In genomic region chr7:43668035-43668434, GRCh38 we compare ENCODE assay signal across 17 cellular contexts.
"Had no signal": no experiment of that assay in that cellular context is flagged by ENCODE, and none has a peak within 500 bp of the region (broad histone marks: within the 10 kb centered on the region; RNA-seq: fewer than 3 reads in every experiment).

No MANE protein-coding gene starts in this region.

- H3K4me1 ChIP-seq: colonic mucosa, prostate gland, upper lobe of left lung had no signal

- ATAC-seq: activated CD8-positive, alpha-beta memory T cell treated with anti-CD3 and anti-CD28 coated beads, Interleukin-2, amount 10 ng/mL, durations not matched to agents 7 days and 5 days; right lobe of liver had no signal

- H3K4me3 Mint-ChIP-seq: activated CD4-positive, alpha-beta T cell treated with anti-CD3 and anti-CD28 coated beads, Interleukin-2, amount 10 ng/mL, durations not matched to agents 7 days and 5 days; nephron progenitor cell had no signal

- H3K27ac ChIP-seq: adrenal gland, colonic mucosa, esophagus squamous epithelium, prostate gland, right lobe of liver, suprapubic skin, upper lobe of left lung had no signal

- H3K4me3 ChIP-seq: adrenal gland, colonic mucosa, esophagus squamous epithelium, prostate gland, right lobe of liver, spleen, suprapubic skin, upper lobe of left lung had no signal

- H3K27me3 Mint-ChIP-seq: activated CD4-positive, alpha-beta T cell treated with anti-CD3 and anti-CD28 coated beads, Interleukin-2, amount 10 ng/mL, durations not matched to agents 7 days and 5 days; activated CD8-positive, alpha-beta memory T cell treated with anti-CD3 and anti-CD28 coated beads, Interleukin-2, amount 10 ng/mL, durations not matched to agents 7 days and 5 days had no signal

- H3K27ac Mint-ChIP-seq: activated CD4-positive, alpha-beta T cell treated with anti-CD3 and anti-CD28 coated beads, Interleukin-2, amount 10 ng/mL, durations not matched to agents 7 days and 5 days; nephron progenitor cell had no signal

- DNase-seq: activated CD4-positive, alpha-beta T cell treated with anti-CD3 and anti-CD28 coated beads, Interleukin-2, amount 10 ng/mL, durations not matched to agents 7 days and 5 days; activated CD8-positive, alpha-beta memory T cell treated with anti-CD3 and anti-CD28 coated beads, Interleukin-2, amount 10 ng/mL, durations not matched to agents 7 days and 5 days; activated gamma-delta T cell treated with Interleukin-2 at 50 U/mL for 16 hours; activated T-cell treated with anti-CD3 and anti-CD28 coated beads, Interleukin-2, amount 50 U/mL, for 48 hours; adrenal gland; caudate nucleus; colonic mucosa; esophagus squamous epithelium; foreskin fibroblast; nephron progenitor cell; right lobe of liver; spleen; stimulated activated CD4-positive, alpha-beta T cell treated with anti-CD3 and anti-CD28 coated beads, Interleukin-2, amount 100 ng/mL, for 24 hours; stimulated activated naive CD4-positive, alpha-beta T cell; upper lobe of left lung had no signal

- H3K36me3 ChIP-seq: adrenal gland, colonic mucosa, prostate gland, right lobe of liver, suprapubic skin, upper lobe of left lung had no signal

- H3K27me3 ChIP-seq: adrenal gland, colonic mucosa, esophagus squamous epithelium, right lobe of liver, spleen, suprapubic skin, upper lobe of left lung had no signal

- H3K9me3 ChIP-seq: colonic mucosa, prostate gland, right lobe of liver, suprapubic skin had no signal

- H3K4me1 Mint-ChIP-seq: nephron progenitor cell had no signal
